In genomic region chr22:50184541-50185383, GRCh38 we compare ENCODE assay signal across 8 cellular contexts. TPM values are rescaled to one million over a fixed set of nuclear protein-coding genes. Genes with fewer than 3 reads are reported as not detected.
DNase-seq lines count a peak whose midpoint lies in the region; ATAC-seq, FAIRE-seq and TF ChIP-seq lines count a peak whose summit lies in the region.

No MANE protein-coding gene starts in this region.

- CTCF ChIA-PET in A549 (lab: Yijun Ruan, JAX): interaction anchor here (1.2 kb wide), 1 partner anchor 191 kb away, joined by 3 read pairs; no protein-coding TSS in a partner anchor

- no peak for TF ChIP-seq EP300 in A549 (IDR thresholded peaks at IDR 0.05)

- ATAC-seq in A549: no peak
- no peak for ATAC-seq in GM21381 (IDR thresholded peaks at IDR 0.05; ENCODE audit: unreplicated experiment)

- H3K36me3 ChIP-seq in HUES6 (ENCODE audit: control insufficient read depth, insufficient read depth, low read length) (no peaks in the 10 kb centered on the region), muscle layer of colon (ENCODE audit: insufficient read depth, low read length) (no peaks in the 10 kb centered on the region)

- WGBS in A549 (ENCODE audit: missing lambda C conversion rate): 95% methylated on average over 22 of the region's 81 CpGs

- DNase-seq in A549 (ENCODE audit: low read depth in 1 of 2, low spot score in 1 of 2) (no peak), choroid plexus epithelial cell (ENCODE audit: low read depth) (no peak), DMS53 (lab: John Stamatoyannopoulos, UW) (no peak), NCI-H1930 (lab: John Stamatoyannopoulos, UW) (no peak)
- no peak for DNase-seq in stimulated activated CD4-positive, alpha-beta T cell treated with anti-CD3 and anti-CD28 coated beads, Interleukin-1b, Interleukin-23, amount 100 ng/mL, for 48 hours

- H3K4me1 ChIP-seq in A549: peaks cover 24% of the 10 kb centered on the region
- H3K4me1 ChIP-seq in HUES6 (ENCODE audit: control insufficient read depth, insufficient read depth, low read length): peaks cover 14% of the 10 kb centered on the region; the same call in 1 of the 2 replicates
- H3K4me1 ChIP-seq in muscle layer of colon (ENCODE audit: insufficient read depth, low read length): peaks cover 27% of the 10 kb centered on the region

- POLR2A ChIA-PET in A549 (lab: Yijun Ruan, JAX): no interaction called here

- H3K27me3 ChIP-seq in HUES6 (ENCODE audit: control insufficient read depth, insufficient read depth, low read length) (no peaks in the 10 kb centered on the region), muscle layer of colon (ENCODE audit: control insufficient read depth in 1 of 2, insufficient read depth in 2 of 2, low read length in 2 of 2) (peaks cover 0 to 6% of the 10 kb centered on the region in 2 donors)

- H3K9ac ChIP-seq in HUES6 (ENCODE audit: low read length) (peak overlapping the region; percentile 39), muscle layer of colon (ENCODE audit: low read length) (no peak overlapping the region)

- H3K4me3 ChIP-seq in A549: no peak overlapping the region
- H3K4me3 ChIP-seq in HUES6 (ENCODE audit: low read depth, low read length): peak overlapping the region; percentile 69
- H3K4me3 ChIP-seq in choroid plexus epithelial cell (ENCODE audit: low read depth, low read length): peak overlapping the region; percentile 63
- H3K4me3 ChIP-seq in muscle layer of colon (ENCODE audit: low read depth in 1 of 2, low read length in 2 of 2): peak overlapping the region; percentile 66 to 80

- TF ChIP-seq CTCF in A549 (IDR thresholded peaks at IDR 0.05) (no peak), choroid plexus epithelial cell (conservative IDR thresholded peaks at IDR 0.05; ENCODE audit: low read depth, low read length) (no peak)

- no peak overlapping the region for H3K4me2 ChIP-seq in A549

- TF ChIP-seq RAD21 in A549 (conservative IDR thresholded peaks at IDR 0.05 in 1 of 2, IDR thresholded peaks at IDR 0.05 in 1 of 2): no peak

- H3K9me3 ChIP-seq in A549 (no peaks in the 10 kb centered on the region), HUES6 (ENCODE audit: control insufficient read depth, insufficient read depth, low read depth, low read length) (no peaks in the 10 kb centered on the region), muscle layer of colon (ENCODE audit: low read length) (no peaks in the 10 kb centered on the region)

- no peak for TF ChIP-seq POLR2A in A549 (IDR thresholded peaks at IDR 0.05; ENCODE audit: low read length)

- H3K27ac ChIP-seq in A549: peak overlapping the region; percentile 17 to 99; a peak in 3 of 6 replicates
- H3K27ac ChIP-seq in HUES6 (ENCODE audit: low read depth, low read length): no peak overlapping the region
- H3K27ac ChIP-seq in muscle layer of colon (ENCODE audit: low read depth, low read length): no peak overlapping the region

- no peak for FAIRE-seq in A549 (lab: Jason Lieb, UNC)

TF ChIP-seq in A549, 52 proteins besides CTCF, POLR2A, EP300 and RAD21 (continues in another document):
- TF ChIP-seq, protein P1, sequence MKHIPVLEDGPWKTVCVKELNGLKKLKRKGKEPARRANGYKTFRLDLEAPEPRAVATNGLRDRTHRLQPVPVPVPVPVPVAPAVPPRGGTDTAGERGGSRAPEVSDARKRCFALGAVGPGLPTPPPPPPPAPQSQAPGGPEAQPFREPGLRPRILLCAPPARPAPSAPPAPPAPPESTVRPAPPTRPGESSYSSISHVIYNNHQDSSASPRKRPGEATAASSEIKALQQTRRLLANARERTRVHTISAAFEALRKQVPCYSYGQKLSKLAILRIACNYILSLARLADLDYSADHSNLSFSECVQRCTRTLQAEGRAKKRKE (CRISPR knock-in tag; IDR thresholded peaks at IDR 0.05; ENCODE audit: low read depth): no peak
- TF ChIP-seq, protein P2, sequence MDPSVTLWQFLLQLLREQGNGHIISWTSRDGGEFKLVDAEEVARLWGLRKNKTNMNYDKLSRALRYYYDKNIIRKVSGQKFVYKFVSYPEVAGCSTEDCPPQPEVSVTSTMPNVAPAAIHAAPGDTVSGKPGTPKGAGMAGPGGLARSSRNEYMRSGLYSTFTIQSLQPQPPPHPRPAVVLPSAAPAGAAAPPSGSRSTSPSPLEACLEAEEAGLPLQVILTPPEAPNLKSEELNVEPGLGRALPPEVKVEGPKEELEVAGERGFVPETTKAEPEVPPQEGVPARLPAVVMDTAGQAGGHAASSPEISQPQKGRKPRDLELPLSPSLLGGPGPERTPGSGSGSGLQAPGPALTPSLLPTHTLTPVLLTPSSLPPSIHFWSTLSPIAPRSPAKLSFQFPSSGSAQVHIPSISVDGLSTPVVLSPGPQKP (IDR thresholded peaks at IDR 0.05; ENCODE audit: low read depth, low read length): no peak
- TF ChIP-seq SMC3 (IDR thresholded peaks at IDR 0.05) (no peak), FOSB (CRISPR knock-in tag; IDR thresholded peaks at IDR 0.05) (no peak), HEYL (CRISPR knock-in tag; IDR thresholded peaks at IDR 0.05) (no peak), ZC3H11A (IDR thresholded peaks at IDR 0.05) (no peak), NFE2L2 (conservative IDR thresholded peaks at IDR 0.05; ENCODE audit: low read length) (no peak), TFCP2L1 (CRISPR knock-in tag; IDR thresholded peaks at IDR 0.05) (no peak), EHMT2 (IDR thresholded peaks at IDR 0.05; ENCODE audit: low read depth) (no peak), ZNF302 (CRISPR knock-in tag; IDR thresholded peaks at IDR 0.05) (no peak)
- TF ChIP-seq, protein P3, sequence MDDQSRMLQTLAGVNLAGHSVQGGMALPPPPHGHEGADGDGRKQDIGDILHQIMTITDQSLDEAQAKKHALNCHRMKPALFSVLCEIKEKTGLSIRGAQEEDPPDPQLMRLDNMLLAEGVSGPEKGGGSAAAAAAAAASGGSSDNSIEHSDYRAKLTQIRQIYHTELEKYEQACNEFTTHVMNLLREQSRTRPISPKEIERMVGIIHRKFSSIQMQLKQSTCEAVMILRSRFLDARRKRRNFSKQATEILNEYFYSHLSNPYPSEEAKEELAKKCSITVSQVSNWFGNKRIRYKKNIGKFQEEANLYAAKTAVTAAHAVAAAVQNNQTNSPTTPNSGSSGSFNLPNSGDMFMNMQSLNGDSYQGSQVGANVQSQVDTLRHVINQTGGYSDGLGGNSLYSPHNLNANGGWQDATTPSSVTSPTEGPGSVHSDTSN (IDR thresholded peaks at IDR 0.05): no peak
- TF ChIP-seq, protein P4, sequence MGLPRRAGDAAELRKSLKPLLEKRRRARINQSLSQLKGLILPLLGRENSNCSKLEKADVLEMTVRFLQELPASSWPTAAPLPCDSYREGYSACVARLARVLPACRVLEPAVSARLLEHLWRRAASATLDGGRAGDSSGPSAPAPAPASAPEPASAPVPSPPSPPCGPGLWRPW (IDR thresholded peaks at IDR 0.05): no peak
- TF ChIP-seq, protein P5, sequence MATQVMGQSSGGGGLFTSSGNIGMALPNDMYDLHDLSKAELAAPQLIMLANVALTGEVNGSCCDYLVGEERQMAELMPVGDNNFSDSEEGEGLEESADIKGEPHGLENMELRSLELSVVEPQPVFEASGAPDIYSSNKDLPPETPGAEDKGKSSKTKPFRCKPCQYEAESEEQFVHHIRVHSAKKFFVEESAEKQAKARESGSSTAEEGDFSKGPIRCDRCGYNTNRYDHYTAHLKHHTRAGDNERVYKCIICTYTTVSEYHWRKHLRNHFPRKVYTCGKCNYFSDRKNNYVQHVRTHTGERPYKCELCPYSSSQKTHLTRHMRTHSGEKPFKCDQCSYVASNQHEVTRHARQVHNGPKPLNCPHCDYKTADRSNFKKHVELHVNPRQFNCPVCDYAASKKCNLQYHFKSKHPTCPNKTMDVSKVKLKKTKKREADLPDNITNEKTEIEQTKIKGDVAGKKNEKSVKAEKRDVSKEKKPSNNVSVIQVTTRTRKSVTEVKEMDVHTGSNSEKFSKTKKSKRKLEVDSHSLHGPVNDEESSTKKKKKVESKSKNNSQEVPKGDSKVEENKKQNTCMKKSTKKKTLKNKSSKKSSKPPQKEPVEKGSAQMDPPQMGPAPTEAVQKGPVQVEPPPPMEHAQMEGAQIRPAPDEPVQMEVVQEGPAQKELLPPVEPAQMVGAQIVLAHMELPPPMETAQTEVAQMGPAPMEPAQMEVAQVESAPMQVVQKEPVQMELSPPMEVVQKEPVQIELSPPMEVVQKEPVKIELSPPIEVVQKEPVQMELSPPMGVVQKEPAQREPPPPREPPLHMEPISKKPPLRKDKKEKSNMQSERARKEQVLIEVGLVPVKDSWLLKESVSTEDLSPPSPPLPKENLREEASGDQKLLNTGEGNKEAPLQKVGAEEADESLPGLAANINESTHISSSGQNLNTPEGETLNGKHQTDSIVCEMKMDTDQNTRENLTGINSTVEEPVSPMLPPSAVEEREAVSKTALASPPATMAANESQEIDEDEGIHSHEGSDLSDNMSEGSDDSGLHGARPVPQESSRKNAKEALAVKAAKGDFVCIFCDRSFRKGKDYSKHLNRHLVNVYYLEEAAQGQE (IDR thresholded peaks at IDR 0.05): no peak

RNA-seq across cellular contexts. Expression of gene TRABD, which starts 1.0 kb away (rescaled TPM):
- polyA plus RNA-seq in A549 (2011; rRNA removed): 13.4 and 14.8 TPM in 2 replicates
- 72.4 and 81.9 TPM in 2 replicates for polyA plus RNA-seq in A549 (2012; cell fraction: cytosol; rRNA removed)
- 220 and 320 TPM in 2 replicates for polyA plus RNA-seq in A549 (2012; cell fraction: nucleus; rRNA removed)
- 28.2 to 30.9 TPM (median 30.4 TPM) in 3 replicates for polyA plus RNA-seq in A549 (2017; fragmentation: RNase III; extraction: RNeasy Plus Mini Kit Qiagen cat#74134 plus additional on column Dnase treatment)
- 6.0 and 16.5 TPM in 2 replicates for polyA minus RNA-seq in A549 (2011; rRNA and poly(A)+ RNA removed)

RNA-seq across cellular contexts. Expression of gene PANX2, which starts 14.2 kb away (rescaled TPM):
- 1.5 and 1.6 TPM in 2 replicates for polyA plus RNA-seq in A549 (2011; rRNA removed)
- polyA plus RNA-seq in A549 (2012; cell fraction: cytosol; rRNA removed): 4.9 and 6.5 TPM in 2 replicates
- 13.2 and 16.9 TPM in 2 replicates for polyA plus RNA-seq in A549 (2012; cell fraction: nucleus; rRNA removed)
- 3.9 to 4.4 TPM (median 4.3 TPM) in 3 replicates for polyA plus RNA-seq in A549 (2017; fragmentation: RNase III; extraction: RNeasy Plus Mini Kit Qiagen cat#74134 plus additional on column Dnase treatment)
- polyA minus RNA-seq in A549 (2011; rRNA and poly(A)+ RNA removed): 0.33 and 1.4 TPM in 2 replicates

RNA-seq across cellular contexts. Expression of gene SELENOO, which starts 16.0 kb away (rescaled TPM):
- 7.8 and 8.1 TPM in 2 replicates for polyA plus RNA-seq in A549 (2011; rRNA removed)
- polyA plus RNA-seq in A549 (2012; cell fraction: cytosol; rRNA removed): 25.8 and 31.2 TPM in 2 replicates
- polyA plus RNA-seq in A549 (2012; cell fraction: nucleus; rRNA removed): 128 and 152 TPM in 2 replicates
- polyA plus RNA-seq in A549 (2017; fragmentation: RNase III; extraction: RNeasy Plus Mini Kit Qiagen cat#74134 plus additional on column Dnase treatment): 11.3 to 14.7 TPM (median 13.7 TPM) in 3 replicates
- polyA minus RNA-seq in A549 (2011; rRNA and poly(A)+ RNA removed): 4.0 and 7.8 TPM in 2 replicates

Comparison
In these comparisons a context has a peak if more than half of its experiments do, and no peak if none do; other contexts are left out.
1. H3K27ac ChIP-seq: peak in A549 (2 of 2); none in HUES6 (single experiment) and muscle layer of colon (single experiment).